ENCODE assay signal across 1 cellular context in genomic region chr14:68232643-68233055, GRCh38.
TF ChIP-seq lines count a peak whose summit lies in the region.

No MANE protein-coding gene starts in this region.

TF ChIP-seq in HEK293, 187 proteins besides CTCF, POLR2A, EP300 and RAD21 (continued from another document):
- no peak for TF ChIP-seq ZNF792 (tag by site-specific recombination; IDR thresholded peaks at IDR 0.05)
- TF ChIP-seq, protein P1, sequence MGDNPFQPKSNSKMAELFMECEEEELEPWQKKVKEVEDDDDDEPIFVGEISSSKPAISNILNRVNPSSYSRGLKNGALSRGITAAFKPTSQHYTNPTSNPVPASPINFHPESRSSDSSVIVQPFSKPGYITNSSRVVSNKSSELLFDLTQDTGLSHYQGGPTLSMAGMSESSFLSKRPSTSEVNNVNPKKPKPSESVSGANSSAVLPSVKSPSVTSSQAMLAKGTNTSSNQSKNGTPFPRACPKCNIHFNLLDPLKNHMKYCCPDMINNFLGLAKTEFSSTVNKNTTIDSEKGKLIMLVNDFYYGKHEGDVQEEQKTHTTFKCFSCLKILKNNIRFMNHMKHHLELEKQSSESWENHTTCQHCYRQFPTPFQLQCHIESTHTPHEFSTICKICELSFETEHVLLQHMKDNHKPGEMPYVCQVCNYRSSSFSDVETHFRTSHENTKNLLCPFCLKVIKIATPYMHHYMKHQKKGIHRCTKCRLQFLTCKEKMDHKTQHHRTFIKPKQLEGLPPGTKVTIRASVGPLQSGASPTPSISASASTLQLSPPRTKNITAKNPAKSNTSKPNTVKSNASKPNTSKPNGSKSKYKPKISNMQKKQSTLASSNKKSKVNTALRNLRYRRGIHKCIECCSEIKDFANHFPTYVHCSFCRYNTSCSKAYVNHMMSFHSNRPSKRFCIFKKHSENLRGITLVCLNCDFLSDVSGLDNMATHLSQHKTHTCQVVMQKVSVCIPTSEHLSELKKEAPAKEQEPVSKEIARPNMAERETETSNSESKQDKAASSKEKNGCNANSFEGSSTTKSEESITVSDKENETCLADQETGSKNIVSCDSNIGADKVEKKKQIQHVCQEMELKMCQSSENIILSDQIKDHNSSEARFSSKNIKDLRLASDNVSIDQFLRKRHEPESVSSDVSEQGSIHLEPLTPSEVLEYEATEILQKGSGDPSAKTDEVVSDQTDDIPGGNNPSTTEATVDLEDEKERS (tag by site-specific recombination; IDR thresholded peaks at IDR 0.05): no peak
